ENCODE assay signal across 15 cellular contexts in the genomic region with DNA sequence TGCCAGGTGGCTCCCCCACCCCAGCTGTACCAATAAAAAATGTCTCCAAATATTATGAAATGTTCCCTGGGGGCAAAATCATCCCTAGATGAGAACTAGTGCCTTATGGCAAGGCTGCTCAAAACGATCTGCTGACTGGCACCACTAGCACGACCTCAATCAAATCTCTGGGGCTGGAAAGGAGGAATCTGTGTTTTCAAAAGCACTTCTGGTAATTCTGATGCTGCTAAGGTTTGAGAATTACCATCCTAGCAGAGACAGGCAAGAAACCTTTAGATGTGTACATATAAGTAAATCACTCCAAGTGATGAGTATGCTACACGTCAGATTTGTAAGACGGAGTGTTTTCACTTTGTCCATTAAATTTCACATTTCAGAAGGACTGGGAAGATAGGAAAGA.
A peak's percentile ranks its signal among the peaks of the same experiment; 100 is the strongest.
DNase-seq lines count a peak whose midpoint lies in the region; ATAC-seq and TF ChIP-seq lines count a peak whose summit lies in the region.
"Had no signal": no experiment of that assay in that cellular context is flagged by ENCODE, and none has a peak within 500 bp of the region (broad histone marks: within the 10 kb centered on the region; RNA-seq: fewer than 3 reads in every experiment).

No MANE protein-coding gene starts in this region.

- H3K27ac ChIP-seq in stomach (no peak overlapping the region), heart right ventricle (no peak overlapping the region)
- H3K27ac ChIP-seq: A549, C4-2B, HL-60 had no signal

- H3K9me3 ChIP-seq in stomach (no peaks in the 10 kb centered on the region), heart right ventricle (no peaks in the 10 kb centered on the region)
- H3K9me3 ChIP-seq: A549, BE2C had no signal

- intact Hi-C loops in stomach (cut with DNase I; ENCODE audit: low total_unique reads) (no loop called here), heart right ventricle (cut with DNase I) (no loop called here)

- TF ChIP-seq EP300 in stomach (IDR thresholded peaks at IDR 0.05): no peak

- DNase-seq in NCI-H524 (lab: John Stamatoyannopoulos, UW) (peak; percentile 36 to 71), NCI-H524 treated with DMSO at 0.1 percent for 48 hours (lab: John Stamatoyannopoulos, UW) (no peak), NCI-H1694 (lab: John Stamatoyannopoulos, UW) (peak; percentile 2), NCI-H69 (lab: John Stamatoyannopoulos, UW) (peak; percentile 90), stomach (no peak), heart right ventricle (no peak)
- DNase-seq: BE2C; CD4-positive, alpha-beta memory T cell; DMS53; GF-D8; HCEC 1CT had no signal

- H3K4me3 ChIP-seq in stomach (no peak overlapping the region), heart right ventricle (no peak overlapping the region)
- H3K4me3 ChIP-seq: A549 had no signal

- H3K36me3 ChIP-seq in stomach (no peaks in the 10 kb centered on the region), heart right ventricle (no peaks in the 10 kb centered on the region)
- H3K36me3 ChIP-seq: BE2C had no signal

- no peak for ATAC-seq in heart right ventricle
- ATAC-seq in GM21723 (IDR thresholded peaks at IDR 0.05; ENCODE audit: unreplicated experiment): no peak
- ATAC-seq: A549 had no signal

- 82 to 88% (median 85%) methylated on average over 4 of the region's 4 CpGs for WGBS in stomach, 5 donors
- 87% methylated on average over 4 of the region's 4 CpGs for WGBS in heart right ventricle, 2 donors

- H3K4me1 ChIP-seq in stomach (no peaks in the 10 kb centered on the region), heart right ventricle (no peaks in the 10 kb centered on the region)
- H3K4me1 ChIP-seq: A549, BE2C had no signal

- no peak for TF ChIP-seq POLR2A in stomach (IDR thresholded peaks at IDR 0.05)

- H3K27me3 ChIP-seq in stomach: no peaks in the 10 kb centered on the region
- peaks cover 0 to under 1% (median 0%) of the 10 kb centered on the region in 7 donors for H3K27me3 ChIP-seq in heart right ventricle
- H3K27me3 ChIP-seq: BE2C had no signal

- TF ChIP-seq CTCF in stomach (IDR thresholded peaks at IDR 0.05) (no peak), heart right ventricle (IDR thresholded peaks at IDR 0.05) (no peak)

Comparison
In these comparisons a context has a peak if more than half of its experiments do, and no peak if none do; other contexts are left out.
1. DNase-seq: peak in NCI-H524 (2 of 2), NCI-H1694 (single experiment) and NCI-H69 (single experiment); none in NCI-H524 treated with DMSO at 0.1 percent for 48 hours (single experiment), stomach (single experiment) and heart right ventricle (0 of 2).